Comparison of ENCODE assay signal across 8 cellular contexts in genomic region chr11:119320593-119321524, GRCh38. TPM values are rescaled to one million over a fixed set of nuclear protein-coding genes. Genes with fewer than 3 reads are reported as not detected.
DNase-seq lines count a peak whose midpoint lies in the region; ATAC-seq, FAIRE-seq and TF ChIP-seq lines count a peak whose summit lies in the region.

No MANE protein-coding gene starts in this region.

- CTCF ChIA-PET in GM10248 (lab: Yijun Ruan, JAX), result interaction anchor here (0.7 to 6.7 kb wide), 45 partner anchors 7 to 390 kb away, joined by 3 to 131 read pairs (median 4); partner anchors contain the start of genes C1QTNF5, C2CD2L, CBL and HINFP

- DNase-seq in GM10248 (ENCODE audit: extremely low spot score) (peak; percentile 85), H7 (peak; percentile 92), NCI-H82 treated with DMSO at 0.1 percent for 48 hours (lab: John Stamatoyannopoulos, UW; ENCODE audit: unreplicated experiment) (peak; percentile 52), adrenal gland (peak in 5 of 7 donors; percentile 32 to 62 (median 40)), right cardiac atrium (peak; percentile 74 to 91 (median 89)), retina (peak; percentile 80), putamen (ENCODE audit: low spot score) (no peak), HTR-8/SVneo (ENCODE audit: insufficient read length, low spot score) (no peak)

- H3K27me3 ChIP-seq in H7 (ENCODE audit: control insufficient read depth, insufficient read depth, low read length) (peaks cover 9% of the 10 kb centered on the region), adrenal gland (peaks cover 4% of the 10 kb centered on the region), right cardiac atrium (ENCODE audit: control insufficient read depth, insufficient read depth) (no peaks in the 10 kb centered on the region)

- H3K36me3 ChIP-seq in H7 (replicated peaks; ENCODE audit: control insufficient read depth, insufficient read depth, low read length) (no peaks in the 10 kb centered on the region), adrenal gland (replicated peaks in 1 of 2) (no peaks in the 10 kb centered on the region)

- intact Hi-C loops in adrenal gland (cut with DNase I) (loop anchor here in 1 of 2 donors (5.0 kb wide), 1 partner anchor 119 kb away; no protein-coding TSS in a partner anchor), right cardiac atrium (cut with DNase I) (loop anchor here in 1 of 4 donors (10.0 kb wide), 1 partner anchor 116 kb away; the partner anchor contains the start of gene CBL)

- FAIRE-seq in HTR-8/SVneo (lab: Jason Lieb, UNC), result no peak

- H3K9me3 ChIP-seq in adrenal gland (replicated peaks in 1 of 3), result no peaks in the 10 kb centered on the region
- H3K9me3 ChIP-seq in right cardiac atrium (ENCODE audit: control insufficient read depth, low read length), result no peaks in the 10 kb centered on the region

- H3K27ac ChIP-seq in adrenal gland, result peak overlapping the region in 3 of 5 donors; percentile 9 to 84 (median 69)
- H3K27ac ChIP-seq in right cardiac atrium (ENCODE audit: low read length), result peak overlapping the region; percentile 98

- peak; percentile 7 for TF ChIP-seq CTCF in GM10248 (IDR thresholded peaks at IDR 0.05; ENCODE audit: control extremely low read depth, extremely low read depth, low read depth, missing control alignments)
- TF ChIP-seq CTCF in adrenal gland (IDR thresholded peaks at IDR 0.05), result no peak

- H3K4me1 ChIP-seq in adrenal gland (replicated peaks in 1 of 2) (peaks cover 19 to 39% of the 10 kb centered on the region in 2 donors), right cardiac atrium (ENCODE audit: control insufficient read depth, insufficient read depth, low read length) (peaks cover 13% of the 10 kb centered on the region)

- POLR2A ChIA-PET in GM10248 (lab: Yijun Ruan, JAX), result interaction anchor here (1.0 kb wide), 1 partner anchor 225 kb away, joined by 3 read pairs; a partner anchor contains a TSS

- H3K4me3 ChIP-seq in H7 (ENCODE audit: insufficient read depth, low read depth, low read length) (peak overlapping the region; percentile 52), adrenal gland (peak overlapping the region in 2 of 4 donors; percentile 10 to 61), right cardiac atrium (ENCODE audit: low read length) (peak overlapping the region; percentile 50)

- peak; percentile 58 to 65 for ATAC-seq in right cardiac atrium

- no peak for TF ChIP-seq POLR2A in adrenal gland (IDR thresholded peaks at IDR 0.05)

- WGBS in adrenal gland, 4 donors, result 9 to 21% (median 14%) methylated on average over 15 to 64 of the region's 64 CpGs
- 6% methylated on average over 64 of the region's 64 CpGs for WGBS in right cardiac atrium

RNA-seq across cellular contexts. Expression of gene MCAM, which starts 3.9 kb away (rescaled TPM):
- total RNA-seq in H7 (2014; rRNA removed; shearing (Covaris generic)), result 45.5 and 59.3 TPM in 2 replicates
- total RNA-seq in adrenal gland (100 to 1,000 TPM in 1 of 8 donors, 10 to 100 TPM in 7; 15.3 to 143 (median 45.8) TPM), right cardiac atrium (100 to 1,000 TPM in 2 of 4 donors, 10 to 100 TPM in 2; 95.1 to 127 (median 104) TPM)
- polyA plus RNA-seq in adrenal gland (10 to 100 TPM; 17.2 to 48.5 (median 30.5) TPM), right cardiac atrium (97.2 TPM)

RNA-seq across cellular contexts. Expression of gene RNF26, which starts 13.5 kb away (rescaled TPM):
- total RNA-seq in H7 (2014; rRNA removed; shearing (Covaris generic)), result 26.4 and 28.9 TPM in 2 replicates
- 10 to 100 TPM in 7 of 8 donors, 1 to 10 TPM in 1; 8.9 to 28.0 (median 20.6) TPM for total RNA-seq in adrenal gland
- 10 to 100 TPM in 2 of 3 donors, 1 to 10 TPM in 1; 9.6 to 13.0 (median 10.7) TPM for polyA plus RNA-seq in adrenal gland
- 10 to 100 TPM; 12.7 to 19.6 (median 15.2) TPM for total RNA-seq in right cardiac atrium
- polyA plus RNA-seq in right cardiac atrium, result 9.7 TPM

RNA-seq across cellular contexts. Expression of gene C1QTNF5, which starts 19.8 kb away (rescaled TPM):
- total RNA-seq in H7 (2014; rRNA removed; shearing (Covaris generic)), result 2.1 TPM in 2 replicates
- total RNA-seq in adrenal gland (10 to 100 TPM; 10.3 to 46.9 (median 23.0) TPM), right cardiac atrium (10 to 100 TPM; 21.4 to 31.0 (median 24.1) TPM)
- polyA plus RNA-seq in adrenal gland (10 to 100 TPM in 2 of 3 donors, 1 to 10 TPM in 1; 1.8 to 25.9 (median 20.3) TPM), right cardiac atrium (27.1 TPM)

RNA-seq across cellular contexts. Expression of gene MFRP, which starts 25.6 kb away (rescaled TPM):
- total RNA-seq in H7 (2014; rRNA removed; shearing (Covaris generic)), result not detected in 2 replicates
- total RNA-seq in adrenal gland, result under 1 TPM in 1 of 8 donors, not detected in 7; under 0.01 TPM
- polyA plus RNA-seq in adrenal gland, result not detected
- under 1 TPM in 1 of 4 donors, not detected in 3; 0.06 TPM for total RNA-seq in right cardiac atrium
- 0.02 TPM for polyA plus RNA-seq in right cardiac atrium

Comparison
In these comparisons a context has a peak if more than half of its experiments do, and no peak if none do; other contexts are left out.
1. DNase-seq: peak in GM10248 (single experiment), H7 (single experiment), NCI-H82 treated with DMSO at 0.1 percent for 48 hours (single experiment), adrenal gland (5 of 7), right cardiac atrium (3 of 3) and retina (single experiment); none in putamen (single experiment) and HTR-8/SVneo (single experiment).